ENCODE assay signal across 1 cellular context in genomic region chr1:50103615-50104081, GRCh38.
TF ChIP-seq lines count a peak whose summit lies in the region.

No MANE protein-coding gene starts in this region.

TF ChIP-seq in SK-N-SH treated with all-trans-retinoic acid at 6 μM for 48 hours, 23 proteins besides CTCF, POLR2A, EP300 and RAD21 (continued from another document):
- 0 out of 2 replicates have a peak, but pooled peaks have one; percentile 42 for TF ChIP-seq ARNTL (CRISPR knock-in tag; IDR thresholded peaks at IDR 0.05; ENCODE audit: borderline replicate concordance, low read depth)
- TF ChIP-seq OSR1 (CRISPR knock-in tag; IDR thresholded peaks at IDR 0.05): no peak
- 0 out of 2 replicates have a peak, but pooled peaks have one; percentile 19 for TF ChIP-seq CSDC2 (CRISPR knock-in tag; IDR thresholded peaks at IDR 0.05)
- peak; percentile 65; the same call in 1 of the 2 replicates for TF ChIP-seq ZNF565 (CRISPR knock-in tag; conservative IDR thresholded peaks at IDR 0.05; ENCODE audit: low read depth)
- TF ChIP-seq CREB5 (CRISPR knock-in tag; IDR thresholded peaks at IDR 0.05; ENCODE audit: low read depth): peak; percentile 57; the same call in 1 of the 2 replicates
- TF ChIP-seq GLIS3 (CRISPR knock-in tag; IDR thresholded peaks at IDR 0.05): peak; percentile 51; the same call in 1 of the 2 replicates
- TF ChIP-seq ZNF70 (CRISPR knock-in tag; IDR thresholded peaks at IDR 0.05): no peak
- TF ChIP-seq ZFP3 (CRISPR knock-in tag; IDR thresholded peaks at IDR 0.05): peak; percentile 77
